Comparison of ENCODE assay signal across 17 cellular contexts in the genomic region with DNA sequence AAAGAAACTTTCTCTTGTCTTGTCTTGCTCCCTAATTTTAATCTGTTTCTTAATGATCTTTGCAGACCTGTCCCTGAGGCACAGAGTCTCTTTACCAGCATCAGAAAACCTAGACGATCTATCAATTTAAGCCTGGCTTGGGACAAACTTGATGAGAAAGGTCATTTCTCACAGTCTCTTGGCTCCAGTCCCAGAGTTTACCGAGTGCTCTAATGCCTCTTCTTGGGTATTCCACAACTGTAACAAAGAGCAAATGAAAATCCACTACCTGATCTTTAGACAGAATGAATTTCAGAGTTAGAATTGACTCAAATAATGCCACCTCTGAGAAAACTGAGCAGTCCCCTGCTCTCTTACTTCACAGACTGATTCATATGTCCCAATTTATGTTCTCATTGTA.
"Had no signal": no experiment of that assay in that cellular context is flagged by ENCODE, and none has a peak within 500 bp of the region (broad histone marks: within the 10 kb centered on the region; RNA-seq: fewer than 3 reads in every experiment).

No MANE protein-coding gene starts in this region.

- H3K27ac ChIP-seq: body of pancreas, esophagus squamous epithelium, foreskin keratinocyte, ovary, tibial artery, uterus had no signal

- H3K36me3 ChIP-seq: ovary, uterus had no signal

- H3K4me1 Mint-ChIP-seq: activated CD4-positive, alpha-beta T cell treated with anti-CD3 and anti-CD28 coated beads, Interleukin-2, amount 10 ng/mL, durations not matched to agents 24 days and 14 days; WTC11 had no signal

- H3K4me3 Mint-ChIP-seq: activated CD4-positive, alpha-beta T cell treated with anti-CD3 and anti-CD28 coated beads, Interleukin-2, amount 10 ng/mL, durations not matched to agents 24 days and 14 days; memory B cell; neural crest cell; WTC11 had no signal

- H3K9me3 ChIP-seq: body of pancreas, esophagus squamous epithelium, ovary, tibial artery, uterus had no signal

- H3K27ac Mint-ChIP-seq: activated CD4-positive, alpha-beta T cell treated with anti-CD3 and anti-CD28 coated beads, Interleukin-2, amount 10 ng/mL, durations not matched to agents 24 days and 14 days; memory B cell; WTC11 had no signal

- H3K27me3 ChIP-seq: body of pancreas, esophagus squamous epithelium, foreskin keratinocyte, ovary, tibial artery, uterus had no signal

- H3K4me1 ChIP-seq: body of pancreas, esophagus squamous epithelium, foreskin keratinocyte, tibial artery, uterus had no signal

- H3K27me3 Mint-ChIP-seq: activated CD4-positive, alpha-beta T cell treated with anti-CD3 and anti-CD28 coated beads, Interleukin-2, amount 10 ng/mL, durations not matched to agents 24 days and 14 days; memory B cell had no signal

- H3K4me3 ChIP-seq: body of pancreas, esophagus squamous epithelium, ovary, smooth muscle cell, tibial artery, uterus had no signal

- DNase-seq: activated CD4-positive, alpha-beta T cell treated with anti-CD3 and anti-CD28 coated beads, Interleukin-2, amount 10 ng/mL, durations not matched to agents 24 days and 14 days; activated CD8-positive, alpha-beta memory T cell treated with anti-CD3 and anti-CD28 coated beads for 24 hours; activated naive CD4-positive, alpha-beta T cell treated with anti-CD3 and anti-CD28 coated beads, Interleukin-2, amount 50 U/mL, for 16 hours; body of pancreas; cerebellar nuclear complex; esophagus squamous epithelium; foreskin keratinocyte; head of caudate nucleus; ovary; retina; T-helper 9 cell; tibial artery; uterus had no signal

- ATAC-seq: body of pancreas, foreskin keratinocyte, WTC11 had no signal

- H3K36me3 Mint-ChIP-seq: WTC11 had no signal

- H3K9me3 Mint-ChIP-seq: activated CD4-positive, alpha-beta T cell treated with anti-CD3 and anti-CD28 coated beads, Interleukin-2, amount 10 ng/mL, durations not matched to agents 24 days and 14 days; memory B cell; neural crest cell; WTC11 had no signal
